Comparison of ENCODE assay signal across 7 cellular contexts in genomic region chr7:102834999-102835398, GRCh38.
DNase-seq lines count a peak whose midpoint lies in the region; ATAC-seq lines count a peak whose summit lies in the region.

No MANE protein-coding gene starts in this region.

- DNase-seq in SW480 (ENCODE audit: low spot score) (peak; percentile 36), myocyte (ENCODE audit: low read depth) (peak; percentile 70), NOMO-1 treated with DMSO at 0.1 percent for 48 hours (lab: John Stamatoyannopoulos, UW; ENCODE audit: unreplicated experiment) (no peak), NCI-H1105 (lab: John Stamatoyannopoulos, UW) (no peak)

- ATAC-seq in GM18909 (IDR thresholded peaks at IDR 0.05; ENCODE audit: poor library complexity, unreplicated experiment) (peak; percentile 81), HG02884 (IDR thresholded peaks at IDR 0.05; ENCODE audit: unreplicated experiment) (peak; percentile 96), GM19397 (IDR thresholded peaks at IDR 0.05; ENCODE audit: unreplicated experiment) (no peak)

Comparison
In these comparisons a context has a peak if more than half of its experiments do, and no peak if none do; other contexts are left out.
1. DNase-seq: peak in SW480 (single experiment) and myocyte (single experiment); none in NOMO-1 treated with DMSO at 0.1 percent for 48 hours (single experiment) and NCI-H1105 (single experiment).